Comparison of ENCODE assay signal across 24 cellular contexts in genomic region chr16:72853575-72853974, GRCh38.
DNase-seq lines count a peak whose midpoint lies in the region; ATAC-seq and TF ChIP-seq lines count a peak whose summit lies in the region.
"Had no signal": no experiment of that assay in that cellular context is flagged by ENCODE, and none has a peak within 500 bp of the region (broad histone marks: within the 10 kb centered on the region; RNA-seq: fewer than 3 reads in every experiment).

No MANE protein-coding gene starts in this region.

- H3K4me3 ChIP-seq in BLaER1 treated with 17β-estradiol and CSF1 and Interleukin-3, amounts not matched to agents 10 nM and 100 nM, result peak overlapping the region in 2 of 10 experiments; percentile 19 to 21; a peak in 1 of 20 replicates
- H3K4me3 ChIP-seq: dorsolateral prefrontal cortex, SJSA1 had no signal

- H3K4me1 Mint-ChIP-seq in nephron progenitor cell, result peaks cover 72% of the 10 kb centered on the region

- no peaks in the 10 kb centered on the region for H3K9me3 Mint-ChIP-seq in nephron progenitor cell
- H3K9me3 Mint-ChIP-seq: CD8-positive, alpha-beta T cell; H9; IgD-negative memory B cell; naive thymus-derived CD8-positive, alpha-beta T cell had no signal

- H3K36me3 Mint-ChIP-seq in nephron progenitor cell (ENCODE audit: low read depth), result peaks cover 11% of the 10 kb centered on the region
- H3K36me3 Mint-ChIP-seq: CD8-positive, alpha-beta T cell; IgD-negative memory B cell had no signal

- no peaks in the 10 kb centered on the region for H3K27me3 ChIP-seq in BLaER1 treated with 17β-estradiol and CSF1 and Interleukin-3, amounts not matched to agents 10 nM and 100 nM
- H3K27me3 ChIP-seq: dorsolateral prefrontal cortex, SJSA1 had no signal

- DNase-seq in Kasumi-1 (lab: John Stamatoyannopoulos, UW), result peak; percentile 77 to 83
- DNase-seq in SKM-1 treated with dmso at 0.1 percent for 144 hours (lab: John Stamatoyannopoulos, UW; ENCODE audit: unreplicated experiment), result peak; percentile 94
- DNase-seq in nephron progenitor cell, result no peak
- DNase-seq in NCI-H526 treated with DMSO at 0.1 percent for 48 hours (lab: John Stamatoyannopoulos, UW), result no peak
- DNase-seq in NCI-H2171 (lab: John Stamatoyannopoulos, UW), result no peak
- DNase-seq in activated CD8-positive, alpha-beta memory T cell treated with anti-CD3 and anti-CD28 coated beads, Interleukin-2, amount 50 U/mL, for 4 hours, result no peak
- DNase-seq: activated gamma-delta T cell treated with Interleukin-2 at 50 U/mL for 16 hours; activated T-cell treated with anti-CD3 and anti-CD28 coated beads for 4 hours; caudate nucleus; CD8-positive, alpha-beta T cell; dorsolateral prefrontal cortex; glutamatergic neuron; H9; kidney glomerular epithelial cell; mesendoderm; naive thymus-derived CD8-positive, alpha-beta T cell; NCI-H2227 treated with DMSO at 0.1 percent for 48 hours; NCI-H774; PC-3; posterior cingulate gyrus had no signal

- H3K9ac ChIP-seq in BLaER1 treated with 17β-estradiol and CSF1 and Interleukin-3, amounts not matched to agents 10 nM and 100 nM, result peak overlapping the region in 6 of 11 experiments; percentile 13 to 53 (median 30); a peak in 4 of 22 replicates

- H4K20me1 ChIP-seq in BLaER1 treated with 17β-estradiol and CSF1 and Interleukin-3, amounts not matched to agents 10 nM and 100 nM, result peaks cover 0 to 46% (median 0%) of the 10 kb centered on the region in 11 experiments; a peak in 5 of 22 replicates

- H3K4me2 ChIP-seq in BLaER1 treated with 17β-estradiol and CSF1 and Interleukin-3, amounts not matched to agents 10 nM and 100 nM, result peak overlapping the region; percentile 59 to 93 (median 78)

- H3K9me3 ChIP-seq in BLaER1 treated with 17β-estradiol and CSF1 and Interleukin-3, amounts not matched to agents 10 nM and 100 nM (replicated peaks in 1 of 11), result no peaks in the 10 kb centered on the region
- H3K9me3 ChIP-seq: SJSA1 had no signal

- H3K4me3 Mint-ChIP-seq in nephron progenitor cell, result no peak overlapping the region
- H3K4me3 Mint-ChIP-seq: CD8-positive, alpha-beta T cell; H9; naive thymus-derived CD8-positive, alpha-beta T cell had no signal

- peak overlapping the region; percentile 45 for H3K27ac Mint-ChIP-seq in nephron progenitor cell
- H3K27ac Mint-ChIP-seq: CD8-positive, alpha-beta T cell; H9; IgD-negative memory B cell had no signal

- peak overlapping the region in 9 of 11 experiments; percentile 15 to 66 (median 50); a peak in 16 of 22 replicates for H3K27ac ChIP-seq in BLaER1 treated with 17β-estradiol and CSF1 and Interleukin-3, amounts not matched to agents 10 nM and 100 nM
- H3K27ac ChIP-seq: SJSA1 had no signal

- H3K36me3 ChIP-seq in BLaER1 treated with 17β-estradiol and CSF1 and Interleukin-3, amounts not matched to agents 10 nM and 100 nM, result peaks cover 0 to 14% (median 0%) of the 10 kb centered on the region in 11 experiments; a peak in 2 of 22 replicates
- H3K36me3 ChIP-seq: SJSA1 had no signal

- ATAC-seq in HG03354 (IDR thresholded peaks at IDR 0.05; ENCODE audit: poor library complexity, severe bottlenecking, unreplicated experiment), result no peak
- ATAC-seq: CD8-positive, alpha-beta T cell; naive thymus-derived CD8-positive, alpha-beta T cell; PC-3 had no signal

- H3K4me1 ChIP-seq in BLaER1 treated with 17β-estradiol and CSF1 and Interleukin-3, amounts not matched to agents 10 nM and 100 nM, result peaks cover 35 to 96% (median 45%) of the 10 kb centered on the region in 10 experiments

- TF ChIP-seq CTCF in nephron progenitor cell (IDR thresholded peaks at IDR 0.05), result no peak

- no peaks in the 10 kb centered on the region for H3K27me3 Mint-ChIP-seq in nephron progenitor cell (ENCODE audit: low read depth, poor library complexity)

Comparison
In these comparisons a context has a peak if more than half of its experiments do, and no peak if none do; other contexts are left out.
1. DNase-seq: peak in Kasumi-1 (2 of 2) and SKM-1 treated with dmso at 0.1 percent for 144 hours (single experiment); none in nephron progenitor cell (single experiment), NCI-H526 treated with DMSO at 0.1 percent for 48 hours (single experiment), NCI-H2171 (single experiment) and activated CD8-positive, alpha-beta memory T cell treated with anti-CD3 and anti-CD28 coated beads, Interleukin-2, amount 50 U/mL, for 4 hours (single experiment).